ENCODE assay signal across 8 cellular contexts in the genomic region with DNA sequence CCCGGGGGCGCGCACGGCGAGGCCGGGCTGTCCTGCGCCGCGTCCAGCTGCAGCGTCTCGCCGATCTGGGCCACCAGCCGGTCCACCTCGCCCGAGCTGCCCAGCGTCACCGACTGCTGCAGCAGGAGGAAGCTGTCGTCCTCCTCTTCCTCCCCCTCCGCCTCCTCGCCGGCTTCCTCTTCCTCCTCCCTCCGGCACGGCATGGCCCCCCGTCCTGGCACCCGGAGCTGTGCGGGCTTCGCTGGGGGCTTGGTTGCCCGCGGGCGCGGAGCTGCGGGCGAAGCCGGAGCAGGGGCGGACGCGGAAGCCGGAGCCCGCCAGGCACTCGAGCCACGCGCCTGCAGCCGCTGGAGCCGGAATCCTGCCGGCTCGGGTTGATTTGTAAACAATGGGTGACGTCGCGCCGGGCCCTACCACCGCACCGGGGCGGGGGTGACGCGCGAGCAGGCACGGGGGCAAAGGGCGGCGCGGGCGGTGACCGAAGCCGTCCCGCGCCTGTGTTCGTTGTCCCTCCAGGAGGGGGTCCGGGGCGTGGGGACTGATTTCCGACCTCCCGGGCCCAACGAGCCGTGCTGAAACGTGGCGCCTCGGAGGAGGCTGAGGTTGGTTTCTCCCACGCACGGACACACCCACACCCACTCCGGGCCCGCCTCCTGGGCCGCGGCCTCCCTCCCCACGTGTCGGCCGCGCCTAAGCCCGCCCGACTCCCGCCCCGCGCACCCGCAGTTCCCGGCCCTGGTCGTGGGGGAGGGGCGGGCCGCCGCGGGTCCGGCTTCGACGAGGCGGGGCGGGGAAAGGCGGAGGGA. TPM values are rescaled to one million over a fixed set of nuclear protein-coding genes. Genes with fewer than 3 reads are reported as not detected.
DNase-seq lines count a peak whose midpoint lies in the region; ATAC-seq and TF ChIP-seq lines count a peak whose summit lies in the region.

A gene with protein sequence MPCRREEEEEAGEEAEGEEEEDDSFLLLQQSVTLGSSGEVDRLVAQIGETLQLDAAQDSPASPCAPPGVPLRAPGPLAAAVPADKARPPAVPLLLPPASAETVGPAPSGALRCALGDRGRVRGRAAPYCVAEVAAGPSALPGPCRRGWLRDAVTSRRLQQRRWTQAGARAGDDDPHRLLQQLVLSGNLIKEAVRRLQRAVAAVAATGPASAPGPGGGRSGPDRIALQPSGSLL (minus strand): TSS at position 360 of the 806 bp plus-strand sequence. CDS start 157 bp downstream, at position 203.

- H3K36me3 ChIP-seq in OCI-LY1 (ENCODE audit: insufficient read depth, low read length): no peaks in the 10 kb centered on the region; the same call in 1 of the 2 replicates

- ATAC-seq in GM19468 (IDR thresholded peaks at IDR 0.05; ENCODE audit: extremely low read depth, unreplicated experiment): peak; percentile 52

- no peaks in the 10 kb centered on the region for H3K27me3 ChIP-seq in OCI-LY1 (ENCODE audit: insufficient read depth, low read length)
- no peaks in the 10 kb centered on the region for H3K27me3 ChIP-seq in mononuclear cell (ENCODE audit: insufficient read depth, low read length)

- H3K4me1 ChIP-seq in OCI-LY1 (ENCODE audit: insufficient read depth, low read length, severe bottlenecking) (peaks cover 29% of the 10 kb centered on the region), mononuclear cell (ENCODE audit: insufficient read depth, low read length) (peaks cover 55% of the 10 kb centered on the region)

- H4K20me1 ChIP-seq in OCI-LY1 (ENCODE audit: insufficient read depth, low read length): no peaks in the 10 kb centered on the region

- TF ChIP-seq CTCF in OCI-LY1 (IDR thresholded peaks at IDR 0.05; ENCODE audit: low read length): no peak

- no peaks in the 10 kb centered on the region for H3K9me3 ChIP-seq in OCI-LY1 (ENCODE audit: low read length)
- H3K9me3 ChIP-seq in mononuclear cell (ENCODE audit: low read depth, low read length): no peaks in the 10 kb centered on the region

- H3K27ac ChIP-seq in OCI-LY1 (ENCODE audit: low read depth, low read length, poor library complexity, severe bottlenecking): no peak within 1 kb of the TSS

- no peaks in the 10 kb centered on the region for H3K9me2 ChIP-seq in OCI-LY1 (ENCODE audit: low read depth, low read length)

- no peaks in the 10 kb centered on the region for H3F3A ChIP-seq in OCI-LY1 (ENCODE audit: insufficient read depth, low read length)

- H3K79me2 ChIP-seq in OCI-LY1 (ENCODE audit: insufficient read depth, low read length): no peaks in the 10 kb centered on the region

- H3K9ac ChIP-seq in OCI-LY1 (ENCODE audit: low read length): peak within 1 kb of the TSS; percentile 60

- H3K4me2 ChIP-seq in OCI-LY1 (ENCODE audit: low read length): peak within 1 kb of the TSS; percentile 88

- peak within 1 kb of the TSS; percentile 65 for H3K4me3 ChIP-seq in OCI-LY1 (ENCODE audit: low read depth, low read length, poor library complexity, severe bottlenecking)
- peak within 1 kb of the TSS; percentile 60 for H3K4me3 ChIP-seq in mononuclear cell (ENCODE audit: low read length)

- no peak within 1 kb of the TSS for H2AFZ ChIP-seq in OCI-LY1 (ENCODE audit: low read length)

- DNase-seq in COR-L47 (lab: John Stamatoyannopoulos, UW) (peak; percentile 70), HS-27A (ENCODE audit: low read depth) (peak; percentile 49), activated T-cell treated with anti-CD3 and anti-CD28 coated beads for 24 hours (ENCODE audit: low read depth) (peak; percentile 81), epidermal melanocyte (ENCODE audit: insufficient read length, low spot score) (peak; percentile 94)
- peak; percentile 71 to 78 for DNase-seq in stimulated activated CD8-positive, alpha-beta memory T cell treated with anti-CD3 and anti-CD28 coated beads, Interleukin-2, amount 100 ng/mL, for 1 hour (ENCODE audit: low read depth in 2 of 2)

RNA-seq across cellular contexts. Expression of the gene that starts here (rescaled TPM):
- total RNA-seq in mononuclear cell: 25.8 TPM
